In the genomic region with DNA sequence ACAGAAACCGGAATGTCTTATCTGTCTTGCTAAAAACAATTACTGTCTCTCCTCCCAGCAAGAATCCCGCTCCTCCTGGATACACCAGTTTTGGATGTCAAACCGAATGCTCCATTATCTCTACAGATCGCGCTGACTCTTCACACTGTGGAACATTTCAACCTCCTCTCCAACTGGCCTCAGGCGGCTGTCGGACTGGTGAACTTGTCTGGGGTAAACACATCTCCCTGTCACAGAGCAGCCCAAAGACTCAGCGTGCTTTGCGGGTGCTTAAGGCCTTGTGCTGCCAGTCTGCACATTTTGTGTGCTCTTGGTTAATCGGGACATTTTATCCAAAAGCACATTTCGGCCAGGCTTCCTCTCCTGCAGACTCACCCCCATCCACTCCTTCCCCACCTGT, we compare ENCODE assay signal across 11 cellular contexts.
DNase-seq lines count a peak whose midpoint lies in the region; ATAC-seq and TF ChIP-seq lines count a peak whose summit lies in the region.
"Had no signal": no experiment of that assay in that cellular context is flagged by ENCODE, and none has a peak within 500 bp of the region (broad histone marks: within the 10 kb centered on the region; RNA-seq: fewer than 3 reads in every experiment).

No MANE protein-coding gene starts in this region.

- H3K79me2 ChIP-seq in MM.1S (ENCODE audit: low read length), result no peaks in the 10 kb centered on the region

- H3F3A ChIP-seq in MM.1S (ENCODE audit: insufficient read depth, low read length), result peaks cover 10% of the 10 kb centered on the region

- H3K9me3 Mint-ChIP-seq in CD8-positive, alpha-beta memory T cell, result no peaks in the 10 kb centered on the region
- H3K9me3 Mint-ChIP-seq in activated naive CD8-positive, alpha-beta T cell treated with anti-CD3 and anti-CD28 coated beads, Interleukin-2, amount 50 U/mL, for 24 hours, result no peaks in the 10 kb centered on the region
- H3K9me3 Mint-ChIP-seq in neural crest cell, result no peaks in the 10 kb centered on the region

- peak overlapping the region; percentile 33 for H2AFZ ChIP-seq in MM.1S (ENCODE audit: low read length)

- H3K36me3 ChIP-seq in CD8-positive, alpha-beta memory T cell (ENCODE audit: insufficient read depth, low read length), result no peaks in the 10 kb centered on the region
- no peaks in the 10 kb centered on the region for H3K36me3 ChIP-seq in MM.1S (replicated peaks; ENCODE audit: insufficient read depth, low read length)

- no peak for DNase-seq in CD8-positive, alpha-beta memory T cell
- DNase-seq in MM.1S (no peak), neural crest cell (ENCODE audit: low read depth, low spot score) (no peak), cerebellar cortex (ENCODE audit: low spot score) (no peak), coronary artery (ENCODE audit: low spot score) (no peak)
- peak; percentile 16 for DNase-seq in activated naive CD8-positive, alpha-beta T cell treated with anti-CD3 and anti-CD28 coated beads, Interleukin-2, amount 50 U/mL, for 24 hours
- DNase-seq in stimulated activated CD4-positive, alpha-beta T cell treated with anti-CD3 and anti-CD28 coated beads, Interleukin-2, amount 100 ng/mL, for 24 hours, result no peak
- DNase-seq: DMS 273 treated with DMSO at 0.1 percent for 48 hours, NCI-H2171 treated with DMSO at 0.1 percent for 48 hours had no signal

- peaks cover 3% of the 10 kb centered on the region for H3K27me3 ChIP-seq in CD8-positive, alpha-beta memory T cell (ENCODE audit: insufficient read depth, low read length, poor library complexity, severe bottlenecking)
- H3K27me3 ChIP-seq in MM.1S (replicated peaks; ENCODE audit: insufficient read depth, low read length), result no peaks in the 10 kb centered on the region

- peak overlapping the region; percentile 53 for H3K4me3 ChIP-seq in CD8-positive, alpha-beta memory T cell (ENCODE audit: low read length)
- peak overlapping the region; percentile 28 for H3K4me3 ChIP-seq in MM.1S (ENCODE audit: low read length)
- H3K4me3 ChIP-seq in coronary artery, result no peak overlapping the region

- no peaks in the 10 kb centered on the region for H3K9me3 ChIP-seq in CD8-positive, alpha-beta memory T cell (ENCODE audit: low read length)
- H3K9me3 ChIP-seq in MM.1S (replicated peaks; ENCODE audit: insufficient read depth, low read length), result no peaks in the 10 kb centered on the region

- CTCF ChIA-PET in CD8-positive, alpha-beta memory T cell (lab: Charles Lee), result interaction anchor here (6.1 kb wide), 1 partner anchor 68 kb away, joined by 43 read pairs; no protein-coding TSS in a partner anchor

- no peaks in the 10 kb centered on the region for H4K20me1 ChIP-seq in MM.1S (ENCODE audit: insufficient read depth, low read length)

- peak overlapping the region in 6 of 8 donors; percentile 2 to 90 (median 59) for H3K27ac Mint-ChIP-seq in CD8-positive, alpha-beta memory T cell
- peak overlapping the region; percentile 85 for H3K27ac Mint-ChIP-seq in activated naive CD8-positive, alpha-beta T cell treated with anti-CD3 and anti-CD28 coated beads, Interleukin-2, amount 50 U/mL, for 24 hours
- H3K27ac Mint-ChIP-seq in neural crest cell (ENCODE audit: unreplicated experiment), result peak overlapping the region; percentile 85

- POLR2A ChIA-PET in CD8-positive, alpha-beta memory T cell (lab: Charles Lee), result interaction anchor here (0.7 kb wide), 1 partner anchor 48 kb away, joined by 3 read pairs; no protein-coding TSS in a partner anchor

- no peak overlapping the region for H3K27ac ChIP-seq in CD8-positive, alpha-beta memory T cell (ENCODE audit: low read depth, low read length)
- H3K27ac ChIP-seq in MM.1S (ENCODE audit: low read length) (peak overlapping the region; percentile 59; the same call in 1 of the 2 replicates), coronary artery (peak overlapping the region in 1 of 2 donors; percentile 36)
- H3K27ac ChIP-seq: SK-N-MC had no signal

- peaks cover 41 to 50% (median 46%) of the 10 kb centered on the region in 3 donors for H3K4me1 Mint-ChIP-seq in CD8-positive, alpha-beta memory T cell
- H3K4me1 Mint-ChIP-seq in activated naive CD8-positive, alpha-beta T cell treated with anti-CD3 and anti-CD28 coated beads, Interleukin-2, amount 50 U/mL, for 24 hours, result peaks cover 78% of the 10 kb centered on the region
- peaks cover 56% of the 10 kb centered on the region for H3K4me1 Mint-ChIP-seq in neural crest cell

- no peak for ATAC-seq in activated naive CD8-positive, alpha-beta T cell treated with anti-CD3 and anti-CD28 coated beads, Interleukin-2, amount 50 U/mL, for 24 hours
- ATAC-seq in GM18519 (IDR thresholded peaks at IDR 0.05; ENCODE audit: low FRiP score, unreplicated experiment), result no peak

- H3K4me1 ChIP-seq in CD8-positive, alpha-beta memory T cell (ENCODE audit: insufficient read depth, low read length), result peaks cover 36% of the 10 kb centered on the region
- peaks cover 38% of the 10 kb centered on the region for H3K4me1 ChIP-seq in MM.1S (ENCODE audit: low read length)

- TF ChIP-seq CTCF in MM.1S (IDR thresholded peaks at IDR 0.05; ENCODE audit: low read length), result no peak
- no peak for TF ChIP-seq CTCF in neural crest cell (conservative IDR thresholded peaks at IDR 0.05)
- no peak for TF ChIP-seq CTCF in coronary artery (IDR thresholded peaks at IDR 0.05)

- peaks cover 5 to 8% of the 10 kb centered on the region in 2 donors for H3K27me3 Mint-ChIP-seq in CD8-positive, alpha-beta memory T cell
- peaks cover 6% of the 10 kb centered on the region for H3K27me3 Mint-ChIP-seq in activated naive CD8-positive, alpha-beta T cell treated with anti-CD3 and anti-CD28 coated beads, Interleukin-2, amount 50 U/mL, for 24 hours
- H3K27me3 Mint-ChIP-seq in neural crest cell (ENCODE audit: low read depth), result no peaks in the 10 kb centered on the region

- peak overlapping the region; percentile 26; the same call in 1 of the 2 replicates for H3K9ac ChIP-seq in MM.1S (ENCODE audit: low read length)

- no peaks in the 10 kb centered on the region for H3K9me2 ChIP-seq in MM.1S (replicated peaks; ENCODE audit: insufficient read depth, low read length)

- H3K4me2 ChIP-seq in MM.1S (ENCODE audit: low read depth, low read length), result peak overlapping the region; percentile 68; the same call in 1 of the 2 replicates

- H3K4me3 Mint-ChIP-seq in CD8-positive, alpha-beta memory T cell, result peak overlapping the region; percentile 40 to 89 (median 82)
- H3K4me3 Mint-ChIP-seq in activated naive CD8-positive, alpha-beta T cell treated with anti-CD3 and anti-CD28 coated beads, Interleukin-2, amount 50 U/mL, for 24 hours, result peak overlapping the region; percentile 73
- no peak overlapping the region for H3K4me3 Mint-ChIP-seq in neural crest cell

- no peaks in the 10 kb centered on the region for H3K36me3 Mint-ChIP-seq in CD8-positive, alpha-beta memory T cell
- H3K36me3 Mint-ChIP-seq in activated naive CD8-positive, alpha-beta T cell treated with anti-CD3 and anti-CD28 coated beads, Interleukin-2, amount 50 U/mL, for 24 hours (ENCODE audit: low read depth), result no peaks in the 10 kb centered on the region
- no peaks in the 10 kb centered on the region for H3K36me3 Mint-ChIP-seq in neural crest cell (ENCODE audit: low read depth)
